Comparison of ENCODE assay signal across 9 cellular contexts in genomic region chr12:120453977-120454376, GRCh38. TPM values are rescaled to one million over a fixed set of nuclear protein-coding genes. Genes with fewer than 3 reads are reported as not detected.
DNase-seq lines count a peak whose midpoint lies in the region; ATAC-seq and TF ChIP-seq lines count a peak whose summit lies in the region.
"Had no signal": no experiment of that assay in that cellular context is flagged by ENCODE, and none has a peak within 500 bp of the region (broad histone marks: within the 10 kb centered on the region; RNA-seq: fewer than 3 reads in every experiment).

No MANE protein-coding gene starts in this region.

- no peaks in the 10 kb centered on the region for H3K9me3 ChIP-seq in IMR-90 (ENCODE audit: control insufficient read depth, insufficient read depth, low read length)
- H3K9me3 ChIP-seq in WERI-Rb-1 (ENCODE audit: severe bottlenecking) = no peaks in the 10 kb centered on the region
- no peaks in the 10 kb centered on the region for H3K9me3 ChIP-seq in ovary

- peaks cover 8 to 47% of the 10 kb centered on the region in 2 experiments for H3K79me1 ChIP-seq in IMR-90 (ENCODE audit: low read depth in 1 of 2, low read length in 2 of 2)

- H2BK20ac ChIP-seq in IMR-90 (ENCODE audit: low read depth, low read length) = no peak overlapping the region

- 100% methylated on average over 1 of the region's 4 CpGs; no CpG with 5 or more reads in 1 of the 2 experiments for WGBS in IMR-90 (ENCODE audit: extremely low coverage in 2 of 2, insufficient read length in 1 of 2), 2 experiments
- WGBS in ovary, 3 donors = 64 to 75% (median 68%) methylated on average over 4 of the region's 4 CpGs

- no peaks in the 10 kb centered on the region for H3K9me1 ChIP-seq in IMR-90 (ENCODE audit: insufficient read depth, low read length)

- no peaks in the 10 kb centered on the region for H3K4me1 ChIP-seq in IMR-90 (ENCODE audit: control insufficient read depth, insufficient read depth, low read length)
- H3K4me1 ChIP-seq in ovary (ENCODE audit: insufficient read depth) = no peaks in the 10 kb centered on the region

- H3K23ac ChIP-seq in IMR-90 (ENCODE audit: low read depth, low read length) = no peak overlapping the region

- no peak overlapping the region for H3K9ac ChIP-seq in IMR-90 (ENCODE audit: low read depth, low read length)

- no peak overlapping the region for H3K4ac ChIP-seq in IMR-90 (ENCODE audit: low read depth, low read length)

- no peak overlapping the region for H2BK15ac ChIP-seq in IMR-90 (ENCODE audit: low read depth, low read length)

- no TSS peak for BruUV-seq in IMR-90 (replicated peaks; lab: Mats Ljungman, UMichigan)

- TF ChIP-seq EP300 in ovary (IDR thresholded peaks at IDR 0.05) = no peak

- no peak overlapping the region for H3K4me2 ChIP-seq in IMR-90 (ENCODE audit: low read depth, low read length)

- H3K4me3 ChIP-seq in IMR-90 (ENCODE audit: insufficient read depth, low read depth, low read length) (no peak overlapping the region), WERI-Rb-1 (ENCODE audit: low read depth, low read length) (no peak overlapping the region), ovary (no peak overlapping the region)

- no peak overlapping the region for H3K56ac ChIP-seq in IMR-90 (ENCODE audit: extremely low read depth, insufficient read depth, low read length)

- H4K20me1 ChIP-seq in IMR-90 (ENCODE audit: insufficient read depth, low read length) = peaks cover 14% of the 10 kb centered on the region; the same call in 1 of the 2 replicates

- H3K27me3 ChIP-seq in IMR-90 (ENCODE audit: control insufficient read depth, insufficient read depth, low read length) (no peaks in the 10 kb centered on the region), WERI-Rb-1 (ENCODE audit: insufficient read depth, low read depth, severe bottlenecking) (no peaks in the 10 kb centered on the region), ovary (no peaks in the 10 kb centered on the region)

- H2AK9ac ChIP-seq in IMR-90 (replicated peaks; ENCODE audit: low read depth, low read length, poor library complexity) = no peak overlapping the region

- H3K27me3 Mint-ChIP-seq in activated CD4-positive, alpha-beta T cell treated with anti-CD3 and anti-CD28 coated beads for 36 hours = no peaks in the 10 kb centered on the region
- H3K27me3 Mint-ChIP-seq: activated naive CD4-positive, alpha-beta T cell treated with anti-CD3 and anti-CD28 coated beads, Interleukin-2, amount 50 U/mL, for 24 hours had no signal

- no peak overlapping the region for H4K91ac ChIP-seq in IMR-90 (ENCODE audit: insufficient read depth, low read depth, low read length)

- no peak overlapping the region for H2BK5ac ChIP-seq in IMR-90 (ENCODE audit: low read depth, low read length, poor library complexity, severe bottlenecking)

- no peak overlapping the region for H3K14ac ChIP-seq in IMR-90 (replicated peaks; ENCODE audit: low read depth, low read length)

- POLR2A ChIA-PET in activated CD4-positive, alpha-beta T cell treated with anti-CD3 and anti-CD28 coated beads for 36 hours (lab: Charles Lee) = no interaction called here
- POLR2A ChIA-PET in IMR-90 (lab: Charles Lee; ENCODE audit: unreplicated experiment) = interaction anchor here (0.6 kb wide), 1 partner anchor 130 kb away, joined by 4 read pairs; no protein-coding TSS in a partner anchor

- no peak overlapping the region for H4K8ac ChIP-seq in IMR-90 (ENCODE audit: low read depth in 2 of 2, low read length in 2 of 2)

- H3K36me3 ChIP-seq in IMR-90 (ENCODE audit: control insufficient read depth, insufficient read depth, low read length) (peaks cover 40% of the 10 kb centered on the region), WERI-Rb-1 (peaks cover 94% of the 10 kb centered on the region), ovary (no peaks in the 10 kb centered on the region)

- dilution Hi-C loops in IMR-90 (cut with HindIII; ENCODE audit: low sequenced_read_pairs, unreplicated experiment) = no loop called here

- no peak overlapping the region for H3K4me3 Mint-ChIP-seq in activated CD4-positive, alpha-beta T cell treated with anti-CD3 and anti-CD28 coated beads for 36 hours
- H3K4me3 Mint-ChIP-seq: activated naive CD4-positive, alpha-beta T cell treated with anti-CD3 and anti-CD28 coated beads, Interleukin-2, amount 50 U/mL, for 24 hours had no signal

- no peak overlapping the region for H3K18ac ChIP-seq in IMR-90 (ENCODE audit: low read depth, low read length)

- H2AK5ac ChIP-seq in IMR-90 (ENCODE audit: low read depth, low read length) = no peak overlapping the region

- H3K27ac Mint-ChIP-seq in activated CD4-positive, alpha-beta T cell treated with anti-CD3 and anti-CD28 coated beads for 36 hours = no peak overlapping the region

- TF ChIP-seq POLR2A in IMR-90 (IDR thresholded peaks at IDR 0.05; ENCODE audit: low read depth, low read length) (no peak), ovary (IDR thresholded peaks at IDR 0.05) (no peak)

- no peaks in the 10 kb centered on the region for H3K9me3 Mint-ChIP-seq in activated CD4-positive, alpha-beta T cell treated with anti-CD3 and anti-CD28 coated beads for 36 hours (ENCODE audit: low read depth)
- H3K9me3 Mint-ChIP-seq: activated naive CD4-positive, alpha-beta T cell treated with anti-CD3 and anti-CD28 coated beads, Interleukin-2, amount 50 U/mL, for 24 hours had no signal

- peak; percentile 43 for DNase-seq in activated CD4-positive, alpha-beta T cell treated with anti-CD3 and anti-CD28 coated beads for 36 hours
- DNase-seq in activated CD4-positive, alpha-beta T cell treated with anti-CD3 and anti-CD28 coated beads, Interleukin-2, amount 50 U/mL, for 48 hours = no peak
- DNase-seq in IMR-90 = peak; percentile 19
- no peak for DNase-seq in WERI-Rb-1
- DNase-seq in iPS-NIHi7 (ENCODE audit: extremely low spot score) = peak; percentile 53
- no peak for DNase-seq in activated CD4-positive, CD25-positive, alpha-beta regulatory T cell treated with anti-CD3 and anti-CD28 coated beads, Interleukin-2, amount 50 U/mL, for 72 hours
- no peak for DNase-seq in ovary

- in situ Hi-C loops in IMR-90 (cut with MboI; ENCODE audit: low sequenced_read_pairs) = no loop called here

- TF ChIP-seq RAD21 in IMR-90 (IDR thresholded peaks at IDR 0.05; ENCODE audit: low read length) = peak; percentile 18; the same call in 1 of the 2 replicates

- H3K36me3 Mint-ChIP-seq in activated CD4-positive, alpha-beta T cell treated with anti-CD3 and anti-CD28 coated beads for 36 hours (ENCODE audit: low read depth) = peaks cover 43% of the 10 kb centered on the region
- H3K36me3 Mint-ChIP-seq: activated naive CD4-positive, alpha-beta T cell treated with anti-CD3 and anti-CD28 coated beads, Interleukin-2, amount 50 U/mL, for 24 hours had no signal

- H3K4me1 Mint-ChIP-seq in activated CD4-positive, alpha-beta T cell treated with anti-CD3 and anti-CD28 coated beads for 36 hours = peaks cover 11% of the 10 kb centered on the region

- TF ChIP-seq CTCF in IMR-90 (conservative IDR thresholded peaks at IDR 0.05; ENCODE audit: low read depth, low read length) = peak; percentile 56
- TF ChIP-seq CTCF in WERI-Rb-1 (IDR thresholded peaks at IDR 0.05; ENCODE audit: low read depth, low read length) = peak; percentile 59
- TF ChIP-seq CTCF in ovary (IDR thresholded peaks at IDR 0.05) = no peak

- CTCF ChIA-PET in activated CD4-positive, alpha-beta T cell treated with anti-CD3 and anti-CD28 coated beads for 36 hours (lab: Charles Lee) = interaction anchor here (0.5 to 3.4 kb wide), 6 partner anchors 9 to 24 kb away, joined by 3 to 17 read pairs (median 3); no protein-coding TSS in a partner anchor
- CTCF ChIA-PET in IMR-90 (lab: Yijun Ruan, JAX) = interaction anchor here (1.4 kb wide), 1 partner anchor 13 kb away, joined by 3 read pairs; no protein-coding TSS in a partner anchor

- intact Hi-C loops in activated CD4-positive, alpha-beta T cell treated with anti-CD3 and anti-CD28 coated beads for 36 hours (cut with DNase I, micrococcal nuclease) = no loop called here
- intact Hi-C loops in IMR-90 (cut with micrococcal nuclease) (no loop called here), ovary (cut with DNase I) (no loop called here)

- no peak overlapping the region for H3K27ac ChIP-seq in IMR-90 (ENCODE audit: insufficient read depth, low read length)
- no peak overlapping the region for H3K27ac ChIP-seq in WERI-Rb-1
- H3K27ac ChIP-seq in ovary = no peak overlapping the region

- H4K5ac ChIP-seq in IMR-90 (ENCODE audit: low read depth, low read length) = no peak overlapping the region

- H2AFZ ChIP-seq in IMR-90 (replicated peaks; ENCODE audit: low read length, poor library complexity) = no peak overlapping the region

- H2BK120ac ChIP-seq in IMR-90 (ENCODE audit: low read depth, low read length) = no peak overlapping the region

- ATAC-seq in activated CD4-positive, alpha-beta T cell treated with anti-CD3 and anti-CD28 coated beads for 36 hours = peak; percentile 97
- peak; percentile 68 for ATAC-seq in IMR-90 (ENCODE audit: low read depth)
- ATAC-seq in HG02571 (IDR thresholded peaks at IDR 0.05; ENCODE audit: unreplicated experiment) = no peak

RNA-seq across cellular contexts. Expression of gene GATC, which starts 7.7 kb away (rescaled TPM):
- total RNA-seq in activated CD4-positive, alpha-beta T cell treated with anti-CD3 and anti-CD28 coated beads for 36 hours = 10 to 100 TPM; 26.3 to 36.3 TPM
- total RNA-seq in IMR-90 (2012; rRNA removed) (15.6 and 16.5 TPM in 2 replicates), ovary (10 to 100 TPM; 14.2 to 34.7 (median 19.4) TPM)
- polyA plus RNA-seq in IMR-90 (2012; rRNA removed) (7.6 and 8.7 TPM in 2 replicates), ovary (10 to 100 TPM; 11.9 to 32.4 TPM)
- 3.9 and 5.5 TPM in 2 replicates for polyA plus RNA-seq in IMR-90 (2012; cell fraction: cytosol; rRNA removed)
- 5.0 and 12.8 TPM in 2 replicates for polyA plus RNA-seq in IMR-90 (2012; cell fraction: nucleus; rRNA removed; ENCODE audit: low replicate concordance)

RNA-seq across cellular contexts. Expression of gene TRIAP1, which starts 7.8 kb away (rescaled TPM):
- 10 to 100 TPM; 20.9 to 36.0 TPM for total RNA-seq in activated CD4-positive, alpha-beta T cell treated with anti-CD3 and anti-CD28 coated beads for 36 hours
- total RNA-seq in IMR-90 (2012; rRNA removed) (19.2 and 45.5 TPM in 2 replicates), ovary (10 to 100 TPM in 4 of 7 donors, 1 to 10 TPM in 3; 8.1 to 14.7 (median 11.4) TPM)
- polyA plus RNA-seq in IMR-90 (2012; rRNA removed) (23.2 and 32.3 TPM in 2 replicates), ovary (10 to 100 TPM; 15.3 to 18.5 TPM)
- 5.8 and 6.9 TPM in 2 replicates for polyA plus RNA-seq in IMR-90 (2012; cell fraction: cytosol; rRNA removed)
- 1.6 and 10.6 TPM in 2 replicates for polyA plus RNA-seq in IMR-90 (2012; cell fraction: nucleus; rRNA removed; ENCODE audit: low replicate concordance)

RNA-seq across cellular contexts. Expression of gene SRSF9, which starts 15.6 kb away (rescaled TPM):
- 100 to 1,000 TPM; 140 to 209 TPM for total RNA-seq in activated CD4-positive, alpha-beta T cell treated with anti-CD3 and anti-CD28 coated beads for 36 hours
- total RNA-seq in IMR-90 (2012; rRNA removed) (102 and 196 TPM in 2 replicates), ovary (100 to 1,000 TPM in 5 of 7 donors, 10 to 100 TPM in 2; 53.8 to 141 (median 124) TPM)
- polyA plus RNA-seq in IMR-90 (2012; rRNA removed) (132 and 143 TPM in 2 replicates), ovary (100 to 1,000 TPM; 106 to 129 TPM)
- 145 and 193 TPM in 2 replicates for polyA plus RNA-seq in IMR-90 (2012; cell fraction: cytosol; rRNA removed)
- polyA plus RNA-seq in IMR-90 (2012; cell fraction: nucleus; rRNA removed; ENCODE audit: low replicate concordance) = 100 and 179 TPM in 2 replicates

RNA-seq across cellular contexts. Expression of gene COX6A1, which starts 16.1 kb away (rescaled TPM):
- total RNA-seq in activated CD4-positive, alpha-beta T cell treated with anti-CD3 and anti-CD28 coated beads for 36 hours = 100 to 1,000 TPM; 424 to 495 TPM
- total RNA-seq in IMR-90 (2012; rRNA removed) (339 and 396 TPM in 2 replicates), ovary (100 to 1,000 TPM; 182 to 633 (median 196) TPM)
- polyA plus RNA-seq in IMR-90 (2012; rRNA removed) (541 and 664 TPM in 2 replicates), ovary (100 to 1,000 TPM; 366 to 474 TPM)
- polyA plus RNA-seq in IMR-90 (2012; cell fraction: cytosol; rRNA removed) = 1,474 and 2,112 TPM in 2 replicates
- polyA plus RNA-seq in IMR-90 (2012; cell fraction: nucleus; rRNA removed; ENCODE audit: low replicate concordance) = 252 and 454 TPM in 2 replicates

RNA-seq across cellular contexts. Expression of gene DYNLL1, which starts 41.9 kb away (rescaled TPM):
- total RNA-seq in activated CD4-positive, alpha-beta T cell treated with anti-CD3 and anti-CD28 coated beads for 36 hours = 100 to 1,000 TPM; 166 to 169 TPM
- total RNA-seq in IMR-90 (2012; rRNA removed) (696 and 709 TPM in 2 replicates), ovary (100 to 1,000 TPM in 6 of 7 donors, 10 to 100 TPM in 1; 92.9 to 317 (median 256) TPM)
- polyA plus RNA-seq in IMR-90 (2012; rRNA removed) (627 and 663 TPM in 2 replicates), ovary (100 to 1,000 TPM; 249 to 522 TPM)
- 559 and 576 TPM in 2 replicates for polyA plus RNA-seq in IMR-90 (2012; cell fraction: cytosol; rRNA removed)
- 164 and 313 TPM in 2 replicates for polyA plus RNA-seq in IMR-90 (2012; cell fraction: nucleus; rRNA removed; ENCODE audit: low replicate concordance)

Comparison
In these comparisons a context has a peak if more than half of its experiments do, and no peak if none do; other contexts are left out.
1. DNase-seq: peak in activated CD4-positive, alpha-beta T cell treated with anti-CD3 and anti-CD28 coated beads for 36 hours (single experiment), IMR-90 (single experiment) and iPS-NIHi7 (single experiment); none in activated CD4-positive, alpha-beta T cell treated with anti-CD3 and anti-CD28 coated beads, Interleukin-2, amount 50 U/mL, for 48 hours (0 of 2), WERI-Rb-1 (single experiment), activated CD4-positive, CD25-positive, alpha-beta regulatory T cell treated with anti-CD3 and anti-CD28 coated beads, Interleukin-2, amount 50 U/mL, for 72 hours (single experiment) and ovary (0 of 5).
2. CTCF ChIP-seq: peak in IMR-90 (single experiment) and WERI-Rb-1 (single experiment); none in ovary (0 of 3).